Comparison of ENCODE assay signal across 11 cellular contexts in genomic region chr3:190169243-190169642, GRCh38. TPM values are rescaled to one million over a fixed set of nuclear protein-coding genes. Genes with fewer than 3 reads are reported as not detected.
DNase-seq lines count a peak whose midpoint lies in the region; ATAC-seq, FAIRE-seq and TF ChIP-seq lines count a peak whose summit lies in the region.
"Had no signal": no experiment of that assay in that cellular context is flagged by ENCODE, and none has a peak within 500 bp of the region (broad histone marks: within the 10 kb centered on the region; RNA-seq: fewer than 3 reads in every experiment).

No MANE protein-coding gene starts in this region.

- no peak overlapping the region for H2BK120ac ChIP-seq in H1 (replicated peaks; ENCODE audit: low read depth, low read length)

- H4K91ac ChIP-seq in H1 (replicated peaks; ENCODE audit: insufficient read length, low read length), result no peak overlapping the region

- H3K14ac ChIP-seq in H1 (ENCODE audit: insufficient read length), result no peak overlapping the region

- DNase-seq in H1 (ENCODE audit: low read depth in 1 of 2, low spot score in 2 of 2) (no peak), NCI-H226 (no peak), tibial nerve (ENCODE audit: low spot score in 2 of 2) (no peak), caudate nucleus (lab: John Stamatoyannopoulos, UW) (no peak), NCI-H510A (lab: John Stamatoyannopoulos, UW) (no peak)
- DNase-seq: activated CD4-positive, CD25-positive, alpha-beta regulatory T cell; effector CD8-positive, alpha-beta T cell; NCI-H524 treated with DMSO at 0.1 percent for 48 hours had no signal

- H4K20me1 ChIP-seq in H1 (replicated peaks in 1 of 2; ENCODE audit: control insufficient read depth in 1 of 2, insufficient read depth in 2 of 2, low read length in 2 of 2), result no peaks in the 10 kb centered on the region

- H2BK15ac ChIP-seq in H1 (ENCODE audit: low read length), result no peak overlapping the region

- no peak for FAIRE-seq in H1 (lab: Jason Lieb, UNC)

- peaks cover 16% of the 10 kb centered on the region for H3K4me1 ChIP-seq in ACC112 (ENCODE audit: control insufficient read depth, insufficient read depth, low read length, unreplicated experiment)
- H3K4me1 ChIP-seq in H1 (replicated peaks in 1 of 4; ENCODE audit: control insufficient read depth in 3 of 4, insufficient read depth in 4 of 4, low read length in 3 of 4), result 0 out of 7 replicates have a peak, but pooled peaks cover 0 to 4% (median 0%) of the 10 kb centered on the region in 4 experiments
- H3K4me1 ChIP-seq in tibial nerve, result no peaks in the 10 kb centered on the region

- TF ChIP-seq RAD21 in H1 (IDR thresholded peaks at IDR 0.05 in 1 of 2, conservative IDR thresholded peaks at IDR 0.05 in 1 of 2; ENCODE audit: low read depth in 2 of 2, low read length in 2 of 2), result no peak

- H3K56ac ChIP-seq in H1 (replicated peaks; ENCODE audit: insufficient read length, low read depth, low read length), result no peak overlapping the region

- H3K79me1 ChIP-seq in H1 (ENCODE audit: low read depth, low read length), result no peaks in the 10 kb centered on the region

- TF ChIP-seq POLR2A in H1 (IDR thresholded peaks at IDR 0.05; ENCODE audit: control extremely low read depth in 1 of 2, low read depth in 2 of 2, low read length in 2 of 2) (no peak), tibial nerve (IDR thresholded peaks at IDR 0.05) (no peak)

- no peak overlapping the region for H2AK5ac ChIP-seq in H1 (ENCODE audit: low read depth, low read length)

- H2BK20ac ChIP-seq in H1 (ENCODE audit: low read length), result no peak overlapping the region

- H2BK12ac ChIP-seq in H1 (ENCODE audit: low read depth, low read length), result no peak overlapping the region

- no peaks in the 10 kb centered on the region for H3K36me3 ChIP-seq in ACC112 (ENCODE audit: insufficient read depth, low read length)
- no peaks in the 10 kb centered on the region for H3K36me3 ChIP-seq in H1 (ENCODE audit: control insufficient read depth in 2 of 4, insufficient read depth in 4 of 4, low read length in 3 of 4)
- no peaks in the 10 kb centered on the region for H3K36me3 ChIP-seq in tibial nerve

- CTCF ChIA-PET in H1 (lab: Charles Lee; ENCODE audit: partially characterized antibody), result interaction anchor here (0.9 to 1.5 kb wide), 5 partner anchors 56 to 207 kb away, joined by 3 to 6 read pairs (median 3); partner anchors contain the start of gene CLDN1

- peak; percentile 17 for ATAC-seq in GM19043 (IDR thresholded peaks at IDR 0.05; ENCODE audit: low read depth, unreplicated experiment)
- peak; percentile 38 for ATAC-seq in HG03342 (IDR thresholded peaks at IDR 0.05; ENCODE audit: unreplicated experiment)

- H2BK5ac ChIP-seq in H1 (ENCODE audit: low read depth, low read length), result no peak overlapping the region

- H3K4me2 ChIP-seq in H1 (ENCODE audit: insufficient read depth in 1 of 2, low read depth in 2 of 2, low read length in 2 of 2), result no peak overlapping the region

- 91% methylated on average over 4 of the region's 4 CpGs; no CpG with 5 or more reads in 1 of the 2 experiments for WGBS in H1 (ENCODE audit: extremely low coverage in 1 of 2, insufficient coverage in 1 of 2, insufficient read length in 1 of 2, insufficient replicate concordance in 2 of 2, low coverage in 1 of 2, low lambda C conversion rate in 2 of 2, missing lambda C conversion rate in 1 of 2), 2 experiments
- WGBS in tibial nerve, 2 donors, result 60 to 67% methylated on average over 4 of the region's 4 CpGs

- no peak overlapping the region for H4K5ac ChIP-seq in H1 (ENCODE audit: insufficient read length, low read depth, low read length)

- H3K23ac ChIP-seq in H1 (ENCODE audit: insufficient read length), result no peak overlapping the region

- H3K27me3 ChIP-seq in ACC112 (ENCODE audit: insufficient read depth, low read length) (no peaks in the 10 kb centered on the region), H1 (replicated peaks in 1 of 4; ENCODE audit: control insufficient read depth in 3 of 4, extremely low read depth in 1 of 4, insufficient read depth in 3 of 4, low read length in 3 of 4) (no peaks in the 10 kb centered on the region), tibial nerve (no peaks in the 10 kb centered on the region)

- H2AFZ ChIP-seq in ACC112 (ENCODE audit: low read length, unreplicated experiment) (peak overlapping the region; percentile 26), H1 (ENCODE audit: low read length) (0 out of 2 replicates have a peak overlapping the region, but pooled peaks have one; percentile 19)

- H3K23me2 ChIP-seq in H1 (ENCODE audit: low read depth, low read length), result no peaks in the 10 kb centered on the region

- no peak overlapping the region for H3K4ac ChIP-seq in H1 (replicated peaks; ENCODE audit: insufficient read length, low read depth, low read length)

- H3K18ac ChIP-seq in H1 (ENCODE audit: extremely low read depth, low read length), result no peak overlapping the region

- TF ChIP-seq EP300 in H1 (IDR thresholded peaks at IDR 0.05; ENCODE audit: borderline replicate concordance in 1 of 2, low read depth in 2 of 2, low read length in 2 of 2), result no peak
- no peak for TF ChIP-seq EP300 in tibial nerve (IDR thresholded peaks at IDR 0.05)

- no peak for TF ChIP-seq CTCF in H1 (IDR thresholded peaks at IDR 0.05; ENCODE audit: control extremely low read depth in 1 of 3, insufficient read depth in 1 of 3, low read depth in 1 of 3, low read length in 3 of 3)
- no peak for TF ChIP-seq CTCF in tibial nerve (IDR thresholded peaks at IDR 0.05)

- H3K4me3 ChIP-seq in ACC112 (ENCODE audit: low read depth, low read length), result peak overlapping the region; percentile 26; the same call in 1 of the 2 replicates
- no peak overlapping the region for H3K4me3 ChIP-seq in H1 (ENCODE audit: extremely low read depth in 1 of 4, insufficient read depth in 2 of 4, low read depth in 3 of 4, low read length in 4 of 4)
- H3K4me3 ChIP-seq in tibial nerve, result no peak overlapping the region

- no peak overlapping the region for H3K9ac ChIP-seq in H1 (replicated peaks in 1 of 4; ENCODE audit: extremely low read depth in 1 of 4, low read depth in 3 of 4, low read length in 3 of 4)

- H3K79me2 ChIP-seq in ACC112 (ENCODE audit: control insufficient read depth, insufficient read depth, low read length, unreplicated experiment) (no peaks in the 10 kb centered on the region), H1 (ENCODE audit: control insufficient read depth in 1 of 2, insufficient read depth in 2 of 2, low read length in 2 of 2) (no peaks in the 10 kb centered on the region)

- H3K9me3 ChIP-seq in H1 (ENCODE audit: insufficient read depth in 2 of 2, low read depth in 1 of 2, low read length in 1 of 2), result no peaks in the 10 kb centered on the region
- H3K9me3 ChIP-seq in tibial nerve, result no peaks in the 10 kb centered on the region

- POLR2A ChIA-PET in H1 (lab: Charles Lee; ENCODE audit: partially characterized antibody), result no interaction called here

- no peak overlapping the region for H4K8ac ChIP-seq in H1 (ENCODE audit: extremely low read depth, insufficient read depth, low read length)

- no peak overlapping the region for H3K27ac ChIP-seq in ACC112 (ENCODE audit: low read depth, low read length)
- no peak overlapping the region for H3K27ac ChIP-seq in H1 (ENCODE audit: low read depth, low read length)
- H3K27ac ChIP-seq in tibial nerve, result no peak overlapping the region
- no peak overlapping the region for H3K27ac ChIP-seq in caudate nucleus (ENCODE audit: low read depth, low read length)

TF ChIP-seq in H1, 55 proteins besides CTCF, POLR2A, EP300 and RAD21 (continues in another document):
- TF ChIP-seq SP2 (IDR thresholded peaks at IDR 0.05; ENCODE audit: low read length), result no peak
- TF ChIP-seq USF2 (IDR thresholded peaks at IDR 0.05; ENCODE audit: low read length), result no peak
- TF ChIP-seq POLR2AphosphoS5 (IDR thresholded peaks at IDR 0.05; ENCODE audit: low read depth, low read length), result no peak
- TF ChIP-seq SUZ12 (IDR thresholded peaks at IDR 0.05; ENCODE audit: low read length), result no peak
- no peak for TF ChIP-seq NRF1 (IDR thresholded peaks at IDR 0.05; ENCODE audit: low read depth, low read length)
- TF ChIP-seq KDM4A (IDR thresholded peaks at IDR 0.05; ENCODE audit: low read depth, low read length, severe bottlenecking), result no peak
- no peak for TF ChIP-seq SP4 (IDR thresholded peaks at IDR 0.05; ENCODE audit: low read length)
- TF ChIP-seq MAFK (IDR thresholded peaks at IDR 0.05; ENCODE audit: low read depth, low read length), result no peak
- TF ChIP-seq CTBP2 (IDR thresholded peaks at IDR 0.05; ENCODE audit: borderline replicate concordance, insufficient read depth, insufficient read length, low read length), result no peak
- TF ChIP-seq TBP (IDR thresholded peaks at IDR 0.05; ENCODE audit: low read depth, low read length), result no peak
- no peak for TF ChIP-seq EZH2 (IDR thresholded peaks at IDR 0.05; ENCODE audit: low read depth, low read length, severe bottlenecking)

RNA-seq across cellular contexts. Expression of gene P3H2, which starts 48.5 kb away (rescaled TPM):
- total RNA-seq in H1 (2021; fragmentation: NEBNext Ultra II Directional; extraction: Animal tissue kit (Norgen Biotek cat#: 25700)), result 40.5 and 48.6 TPM in 2 replicates
- polyA plus RNA-seq in H1 (2011; rRNA removed), result 31.1 and 60.4 TPM in 2 replicates
- 41.2 TPM for polyA plus RNA-seq in H1 (2011; cell fraction: cytosol; rRNA removed)
- polyA plus RNA-seq in H1 (2011; cell fraction: nucleus; rRNA removed), result 23.9 TPM
- 56.4 to 73.6 TPM (median 61.0 TPM) in 4 replicates for polyA plus RNA-seq in H1 (2012, experiment 1 of 2)
- polyA plus RNA-seq in H1 (2012, experiment 2 of 2), result 20.1 TPM
- 29.6 TPM for polyA plus RNA-seq in H1 (2013, experiment 1 of 2)
- 29.3 TPM for polyA plus RNA-seq in H1 (2013, experiment 2 of 2)
- 48.5 and 64.9 TPM in 2 replicates for polyA minus RNA-seq in H1 (2011; rRNA and poly(A)+ RNA removed)
- polyA minus RNA-seq in H1 (2011; cell fraction: cytosol; rRNA and poly(A)+ RNA removed), result 31.2 TPM
- polyA minus RNA-seq in H1 (2011; cell fraction: nucleus; rRNA and poly(A)+ RNA removed), result 73.6 TPM
- total RNA-seq in tibial nerve, result 10 to 100 TPM in 2 of 4 donors, 1 to 10 TPM in 2; 2.7 to 17.9 (median 12.9) TPM
